Comparison of ENCODE assay signal across 8 cellular contexts in the genomic region with DNA sequence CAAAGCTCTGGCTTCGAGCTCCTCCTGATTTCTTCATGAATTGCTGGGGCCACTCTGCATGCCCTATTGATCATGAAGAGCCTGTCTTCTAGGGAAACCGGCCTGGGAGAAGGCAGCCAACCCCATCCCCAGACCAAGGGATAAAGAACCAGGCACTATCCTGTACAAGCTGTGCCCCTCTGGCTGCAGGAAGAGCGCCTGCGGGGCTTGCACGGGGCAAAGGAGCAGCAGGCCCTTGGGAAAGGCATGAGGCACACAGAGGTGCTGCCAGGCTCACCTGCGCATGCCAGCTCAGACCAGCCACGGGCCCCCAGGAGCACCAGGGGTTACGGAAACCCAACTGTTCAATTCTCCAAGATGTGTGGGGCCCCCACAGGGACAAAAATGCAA. TPM values are rescaled to one million over a fixed set of nuclear protein-coding genes. Genes with fewer than 3 reads are reported as not detected.
A peak's percentile ranks its signal among the peaks of the same experiment; 100 is the strongest.
DNase-seq lines count a peak whose midpoint lies in the region; TF ChIP-seq lines count a peak whose summit lies in the region.

No MANE protein-coding gene starts in this region.

- H3K4me1 ChIP-seq in CD4-positive, alpha-beta memory T cell (ENCODE audit: insufficient read depth, low read length), result peaks cover 38% of the 10 kb centered on the region
- H3K4me1 ChIP-seq in ectodermal cell (ENCODE audit: control insufficient read depth, insufficient read depth, low read length), result peaks cover 16% of the 10 kb centered on the region

- H3K4me3 ChIP-seq in CD4-positive, alpha-beta memory T cell (ENCODE audit: low read length in 2 of 2), result no peak overlapping the region
- peak overlapping the region; percentile 61 for H3K4me3 ChIP-seq in MG63
- peak overlapping the region; percentile 76 for H3K4me3 ChIP-seq in ectodermal cell (ENCODE audit: insufficient read depth, low read depth, low read length)

- 24 to 28% methylated on average over 8 of the region's 8 CpGs for WGBS in ectodermal cell, 2 experiments

- no peaks in the 10 kb centered on the region for H3K27me3 ChIP-seq in CD4-positive, alpha-beta memory T cell (ENCODE audit: insufficient read depth, low read length)
- H3K27me3 ChIP-seq in MG63, result no peaks in the 10 kb centered on the region
- peaks cover 17% of the 10 kb centered on the region for H3K27me3 ChIP-seq in ectodermal cell (ENCODE audit: control insufficient read depth, insufficient read depth, low read length, poor library complexity, severe bottlenecking)

- peak overlapping the region; percentile 33 for H3K27ac ChIP-seq in CD4-positive, alpha-beta memory T cell (ENCODE audit: low read depth, low read length)
- peak overlapping the region; percentile 76 for H3K27ac ChIP-seq in ectodermal cell (ENCODE audit: insufficient read depth, low read depth, low read length, poor library complexity, severe bottlenecking)

- no peaks in the 10 kb centered on the region for H3K9me3 ChIP-seq in CD4-positive, alpha-beta memory T cell (ENCODE audit: control insufficient read depth in 1 of 2, low read length in 2 of 2)
- no peaks in the 10 kb centered on the region for H3K9me3 ChIP-seq in MG63
- H3K9me3 ChIP-seq in ectodermal cell (ENCODE audit: control insufficient read depth, low read length), result no peaks in the 10 kb centered on the region

- POLR2A ChIA-PET in CD4-positive, alpha-beta memory T cell (lab: Charles Lee; ENCODE audit: partially characterized antibody), result interaction anchor here (0.8 to 5.2 kb wide), 12 partner anchors 10 to 320 kb away, joined by 3 to 51 read pairs (median 4); partner anchors contain the start of genes GOLGA5, GON7, LYSET and MOAP1

- peak overlapping the region; percentile 78 to 95 (median 93) for H3K27ac Mint-ChIP-seq in CD4-positive, alpha-beta memory T cell
- H3K27ac Mint-ChIP-seq in neural crest cell (ENCODE audit: unreplicated experiment), result no peak overlapping the region

- CTCF ChIA-PET in CD4-positive, alpha-beta memory T cell (lab: Charles Lee; ENCODE audit: partially characterized antibody), result interaction anchor here (0.6 to 5.3 kb wide), 42 partner anchors 7 to 1067 kb away, joined by 3 to 129 read pairs (median 5); partner anchors contain the start of genes GON7, LYSET, MOAP1 and UBR7

- intact Hi-C loops in CD4-positive, alpha-beta memory T cell (cut with micrococcal nuclease), result loop anchor here (1.0 to 5.0 kb wide), 7 partner anchors 19 to 779 kb away; partner anchors contain the start of genes BTBD7, LYSET and MOAP1

- H3K9me3 Mint-ChIP-seq in CD4-positive, alpha-beta memory T cell, result peaks cover 0 to 1% (median 0%) of the 10 kb centered on the region in 8 donors
- no peaks in the 10 kb centered on the region for H3K9me3 Mint-ChIP-seq in neural crest cell

- peak in 1 of 5 donors; percentile 2 for DNase-seq in CD4-positive, alpha-beta memory T cell
- no peak for DNase-seq in MG63
- no peak for DNase-seq in neural crest cell (ENCODE audit: low read depth, low spot score)
- no peak for DNase-seq in RKO (ENCODE audit: low spot score)
- DNase-seq in NCI-H2029 treated with DMSO at 0.1 percent for 48 hours (lab: John Stamatoyannopoulos, UW), result no peak
- no peak for DNase-seq in globus pallidus (ENCODE audit: low spot score)
- DNase-seq in NCI-H446 treated with DMSO at 0.1 percent for 48 hours (lab: John Stamatoyannopoulos, UW), result no peak

- no peaks in the 10 kb centered on the region for H3K27me3 Mint-ChIP-seq in CD4-positive, alpha-beta memory T cell
- H3K27me3 Mint-ChIP-seq in neural crest cell (ENCODE audit: low read depth), result peaks cover 10% of the 10 kb centered on the region

- TF ChIP-seq CTCF in neural crest cell (conservative IDR thresholded peaks at IDR 0.05), result no peak

- H3K4me1 Mint-ChIP-seq in CD4-positive, alpha-beta memory T cell, result peaks cover 20 to 36% (median 21%) of the 10 kb centered on the region in 4 donors
- H3K4me1 Mint-ChIP-seq in neural crest cell, result peaks cover 27% of the 10 kb centered on the region

- peak overlapping the region; percentile 74 to 92 (median 88) for H3K4me3 Mint-ChIP-seq in CD4-positive, alpha-beta memory T cell
- H3K4me3 Mint-ChIP-seq in neural crest cell, result peak overlapping the region; percentile 88

- no peaks in the 10 kb centered on the region for H3K36me3 ChIP-seq in CD4-positive, alpha-beta memory T cell (ENCODE audit: insufficient read depth, low read length)
- no peaks in the 10 kb centered on the region for H3K36me3 ChIP-seq in MG63
- no peaks in the 10 kb centered on the region for H3K36me3 ChIP-seq in ectodermal cell (ENCODE audit: control insufficient read depth, insufficient read depth, low read length)

- H3K36me3 Mint-ChIP-seq in CD4-positive, alpha-beta memory T cell, result peaks cover 0 to 2% of the 10 kb centered on the region in 2 donors
- H3K36me3 Mint-ChIP-seq in neural crest cell (ENCODE audit: low read depth), result no peaks in the 10 kb centered on the region

RNA-seq across cellular contexts. Expression of gene ITPK1, which starts 2.1 kb away (rescaled TPM):
- total RNA-seq in CD4-positive, alpha-beta memory T cell, result 10 to 100 TPM; 26.8 to 30.0 TPM
- polyA plus RNA-seq in CD4-positive, alpha-beta memory T cell, result 10 to 100 TPM; 12.5 to 26.9 TPM
- total RNA-seq in MG63 (2014; rRNA removed; shearing (Covaris generic); ENCODE audit: low replicate concordance), result 37.7 and 39.9 TPM in 2 replicates
- 47.0 TPM for polyA plus RNA-seq in ectodermal cell (2013, experiment 1 of 4)
- polyA plus RNA-seq in ectodermal cell (2013, experiment 2 of 4), result 46.2 TPM
- polyA plus RNA-seq in ectodermal cell (2013, experiment 3 of 4), result 28.8 TPM
- polyA plus RNA-seq in ectodermal cell (2013, experiment 4 of 4), result 30.7 TPM
- 59.8 and 63.8 TPM in 2 replicates for total RNA-seq in neural crest cell

Comparison
In these comparisons a context has a peak if more than half of its experiments do, and no peak if none do; other contexts are left out.
1. H3K4me3 ChIP-seq: peak in MG63 (single experiment) and ectodermal cell (single experiment); none in CD4-positive, alpha-beta memory T cell (0 of 2).